8 cellular contexts compared by ENCODE assay signal in genomic region chr5:1633605-1634336, GRCh38.
DNase-seq lines count a peak whose midpoint lies in the region; ATAC-seq lines count a peak whose summit lies in the region.

No MANE protein-coding gene starts in this region.

- H3K9ac ChIP-seq in mucosa of stomach (ENCODE audit: low read length), result peak overlapping the region; percentile 68

- H3K36me3 ChIP-seq in CD4-positive, CD25-positive, alpha-beta regulatory T cell (ENCODE audit: control insufficient read depth, insufficient read depth, low read length), result no peaks in the 10 kb centered on the region
- H3K36me3 ChIP-seq in mucosa of stomach (ENCODE audit: control insufficient read depth, insufficient read depth, low read length), result no peaks in the 10 kb centered on the region

- H3K9me3 Mint-ChIP-seq in CD4-positive, CD25-positive, alpha-beta regulatory T cell, result peaks cover 0 to 1% (median 0%) of the 10 kb centered on the region in 7 donors

- H3K4me3 Mint-ChIP-seq in CD4-positive, CD25-positive, alpha-beta regulatory T cell, result peak overlapping the region; percentile 93 to 97 (median 94)

- H3K4me3 ChIP-seq in CD4-positive, CD25-positive, alpha-beta regulatory T cell (ENCODE audit: low read depth, low read length), result peak overlapping the region; percentile 66
- H3K4me3 ChIP-seq in mucosa of stomach (ENCODE audit: low read length), result peak overlapping the region; percentile 43

- ATAC-seq in CD4-positive, CD25-positive, alpha-beta regulatory T cell (ENCODE audit: low read depth in 2 of 2), result peak; percentile 80 to 87
- ATAC-seq in GM19372 (IDR thresholded peaks at IDR 0.05; ENCODE audit: low read depth, unreplicated experiment), result peak; percentile 88
- peak; percentile 82 for ATAC-seq in HG03520 (IDR thresholded peaks at IDR 0.05; ENCODE audit: unreplicated experiment)
- peak; percentile 86 for ATAC-seq in esophagus mucosa

- no peaks in the 10 kb centered on the region for H3K27me3 ChIP-seq in CD4-positive, CD25-positive, alpha-beta regulatory T cell (ENCODE audit: control insufficient read depth, insufficient read depth, low read length)
- H3K27me3 ChIP-seq in mucosa of stomach (ENCODE audit: control insufficient read depth, insufficient read depth, low read length), result peaks cover 2% of the 10 kb centered on the region

- no peaks in the 10 kb centered on the region for H3K9me3 ChIP-seq in CD4-positive, CD25-positive, alpha-beta regulatory T cell (ENCODE audit: control insufficient read depth in 2 of 2, low read length in 2 of 2)
- H3K9me3 ChIP-seq in mucosa of stomach (ENCODE audit: control insufficient read depth, low read length), result no peaks in the 10 kb centered on the region

- H3K36me3 Mint-ChIP-seq in CD4-positive, CD25-positive, alpha-beta regulatory T cell, result no peaks in the 10 kb centered on the region

- peak overlapping the region; percentile 90 to 96 (median 94) for H3K27ac Mint-ChIP-seq in CD4-positive, CD25-positive, alpha-beta regulatory T cell

- DNase-seq in CD4-positive, CD25-positive, alpha-beta regulatory T cell, result peak; percentile 49 to 85 (median 64)
- peak; percentile 85 for DNase-seq in NOMO-1 treated with DMSO at 0.1 percent for 48 hours (lab: John Stamatoyannopoulos, UW; ENCODE audit: unreplicated experiment)
- DNase-seq in activated T-cell treated with anti-CD3 and anti-CD28 coated beads for 48 hours (ENCODE audit: low read depth), result peak; percentile 79
- peak; percentile 87 for DNase-seq in stimulated activated CD8-positive, alpha-beta memory T cell treated with anti-CD3 and anti-CD28 coated beads, Interleukin-4, amount 100 ng/mL, for 48 hours

- peaks cover 11% of the 10 kb centered on the region for H3K27me3 Mint-ChIP-seq in CD4-positive, CD25-positive, alpha-beta regulatory T cell

- peaks cover 4 to 45% (median 20%) of the 10 kb centered on the region in 4 donors for H3K4me1 Mint-ChIP-seq in CD4-positive, CD25-positive, alpha-beta regulatory T cell

- H3K4me1 ChIP-seq in CD4-positive, CD25-positive, alpha-beta regulatory T cell (ENCODE audit: control insufficient read depth, insufficient read depth, low read length, poor library complexity, severe bottlenecking), result peaks cover 5% of the 10 kb centered on the region
- H3K4me1 ChIP-seq in mucosa of stomach (ENCODE audit: control insufficient read depth, insufficient read depth, low read length), result no peaks in the 10 kb centered on the region

- peak overlapping the region; percentile 57 for H3K27ac ChIP-seq in CD4-positive, CD25-positive, alpha-beta regulatory T cell (ENCODE audit: insufficient read depth, low read length, poor library complexity, severe bottlenecking)

Comparison
In these comparisons a context has a peak if more than half of its experiments do, and no peak if none do; other contexts are left out.
1. Peak in every context shown above with its lines: DNase-seq, ATAC-seq, H3K4me3 ChIP-seq and H3K27ac ChIP-seq.